ENCODE assay signal across 1 cellular context in the genomic region with DNA sequence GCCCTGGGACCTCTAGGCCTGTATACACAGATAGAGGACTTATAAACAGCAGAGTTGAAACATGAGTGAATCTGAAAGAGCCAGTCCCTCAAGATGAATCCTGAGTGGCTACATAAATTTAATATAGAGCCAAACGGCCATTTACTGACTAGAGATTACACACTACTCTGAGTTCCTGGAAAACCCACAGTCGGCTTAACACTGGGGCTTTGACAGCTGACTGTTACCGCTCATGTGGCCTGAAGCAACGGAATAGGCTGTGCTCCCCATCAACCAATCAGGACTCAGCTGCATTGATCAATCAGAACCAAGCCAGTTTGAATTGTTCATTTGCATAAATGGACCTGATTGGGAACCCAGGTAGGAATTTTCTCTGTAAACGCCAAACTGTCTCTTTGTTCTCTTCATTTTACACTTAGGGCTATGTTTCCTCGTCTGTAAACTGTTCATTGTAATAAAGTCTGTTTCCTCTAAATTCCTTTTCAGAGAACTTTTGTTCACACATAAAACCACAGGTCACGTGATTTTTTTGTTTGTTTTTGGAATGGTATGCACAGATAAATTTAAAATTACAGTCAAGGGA.
TF ChIP-seq lines count a peak whose summit lies in the region.

No MANE protein-coding gene starts in this region.

TF ChIP-seq in K562, 482 proteins besides CTCF, POLR2A, EP300 and RAD21 (continued from another document and continues in another):
- TF ChIP-seq, protein P1, sequence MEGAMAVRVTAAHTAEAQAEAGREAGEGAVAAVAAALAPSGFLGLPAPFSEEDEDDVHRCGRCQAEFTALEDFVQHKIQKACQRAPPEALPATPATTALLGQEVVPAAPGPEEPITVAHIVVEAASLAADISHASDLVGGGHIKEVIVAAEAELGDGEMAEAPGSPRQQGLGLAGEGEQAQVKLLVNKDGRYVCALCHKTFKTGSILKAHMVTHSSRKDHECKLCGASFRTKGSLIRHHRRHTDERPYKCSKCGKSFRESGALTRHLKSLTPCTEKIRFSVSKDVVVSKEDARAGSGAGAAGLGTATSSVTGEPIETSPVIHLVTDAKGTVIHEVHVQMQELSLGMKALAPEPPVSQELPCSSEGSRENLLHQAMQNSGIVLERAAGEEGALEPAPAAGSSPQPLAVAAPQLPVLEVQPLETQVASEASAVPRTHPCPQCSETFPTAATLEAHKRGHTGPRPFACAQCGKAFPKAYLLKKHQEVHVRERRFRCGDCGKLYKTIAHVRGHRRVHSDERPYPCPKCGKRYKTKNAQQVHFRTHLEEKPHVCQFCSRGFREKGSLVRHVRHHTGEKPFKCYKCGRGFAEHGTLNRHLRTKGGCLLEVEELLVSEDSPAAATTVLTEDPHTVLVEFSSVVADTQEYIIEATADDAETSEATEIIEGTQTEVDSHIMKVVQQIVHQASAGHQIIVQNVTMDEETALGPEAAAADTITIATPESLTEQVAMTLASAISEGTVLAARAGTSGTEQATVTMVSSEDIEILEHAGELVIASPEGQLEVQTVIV (CRISPR knock-in tag; IDR thresholded peaks at IDR 0.05; ENCODE audit: borderline replicate concordance), result no peak
- TF ChIP-seq CREB1 (IDR thresholded peaks at IDR 0.05), result no peak; the same call in 1 of the 2 replicates
- no peak for TF ChIP-seq CREB1 (CRISPR knock-in tag; IDR thresholded peaks at IDR 0.05)
- no peak for TF ChIP-seq ZNF174 (CRISPR knock-in tag; IDR thresholded peaks at IDR 0.05)
- no peak for TF ChIP-seq XRCC4 (IDR thresholded peaks at IDR 0.05; ENCODE audit: extremely low read depth, insufficient read depth, insufficient read length)
- 0 out of 2 replicates have a peak, but pooled peaks have one; percentile 57 for TF ChIP-seq ZNF583 (CRISPR knock-in tag; IDR thresholded peaks at IDR 0.05)
- TF ChIP-seq THRAP3 (IDR thresholded peaks at IDR 0.05; ENCODE audit: borderline replicate concordance), result no peak
- TF ChIP-seq ZKSCAN8 (CRISPR knock-in tag; IDR thresholded peaks at IDR 0.05), result no peak
- TF ChIP-seq CHD4 (IDR thresholded peaks at IDR 0.05; ENCODE audit: insufficient read depth, insufficient replicate concordance, low read depth, low read length, poor library complexity, severe bottlenecking), result no peak
- TF ChIP-seq, protein P2, sequence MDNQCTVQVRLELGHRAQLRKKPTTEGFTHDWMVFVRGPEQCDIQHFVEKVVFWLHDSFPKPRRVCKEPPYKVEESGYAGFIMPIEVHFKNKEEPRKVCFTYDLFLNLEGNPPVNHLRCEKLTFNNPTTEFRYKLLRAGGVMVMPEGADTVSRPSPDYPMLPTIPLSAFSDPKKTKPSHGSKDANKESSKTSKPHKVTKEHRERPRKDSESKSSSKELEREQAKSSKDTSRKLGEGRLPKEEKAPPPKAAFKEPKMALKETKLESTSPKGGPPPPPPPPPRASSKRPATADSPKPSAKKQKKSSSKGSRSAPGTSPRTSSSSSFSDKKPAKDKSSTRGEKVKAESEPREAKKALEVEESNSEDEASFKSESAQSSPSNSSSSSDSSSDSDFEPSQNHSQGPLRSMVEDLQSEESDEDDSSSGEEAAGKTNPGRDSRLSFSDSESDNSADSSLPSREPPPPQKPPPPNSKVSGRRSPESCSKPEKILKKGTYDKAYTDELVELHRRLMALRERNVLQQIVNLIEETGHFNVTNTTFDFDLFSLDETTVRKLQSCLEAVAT (IDR thresholded peaks at IDR 0.05), result no peak
- no peak for TF ChIP-seq KAT7 (CRISPR knock-in tag; IDR thresholded peaks at IDR 0.05; ENCODE audit: borderline replicate concordance)
- no peak for TF ChIP-seq TFAM (CRISPR knock-in tag; conservative IDR thresholded peaks at IDR 0.05)
- no peak for TF ChIP-seq ZNF121 (CRISPR knock-in tag; conservative IDR thresholded peaks at IDR 0.05)
- no peak for TF ChIP-seq TAF1 (IDR thresholded peaks at IDR 0.05; ENCODE audit: control insufficient read depth, extremely low read depth, insufficient read depth, low read length, severe bottlenecking)
- no peak for TF ChIP-seq RB1 (IDR thresholded peaks at IDR 0.05; ENCODE audit: low read depth)
- no peak for TF ChIP-seq ZNF764 (CRISPR knock-in tag; IDR thresholded peaks at IDR 0.05; ENCODE audit: low read depth)
- no peak for TF ChIP-seq ZBTB8A (IDR thresholded peaks at IDR 0.05; ENCODE audit: partially characterized antibody)
- no peak for TF ChIP-seq SRSF1 (IDR thresholded peaks at IDR 0.05; ENCODE audit: low read depth, low read length)
- TF ChIP-seq GATA2 (CRISPR knock-in tag; IDR thresholded peaks at IDR 0.05), result no peak
- TF ChIP-seq ZBTB2 (IDR thresholded peaks at IDR 0.05), result no peak
- TF ChIP-seq MGA (IDR thresholded peaks at IDR 0.05), result peak; percentile 69
- TF ChIP-seq, protein P3, sequence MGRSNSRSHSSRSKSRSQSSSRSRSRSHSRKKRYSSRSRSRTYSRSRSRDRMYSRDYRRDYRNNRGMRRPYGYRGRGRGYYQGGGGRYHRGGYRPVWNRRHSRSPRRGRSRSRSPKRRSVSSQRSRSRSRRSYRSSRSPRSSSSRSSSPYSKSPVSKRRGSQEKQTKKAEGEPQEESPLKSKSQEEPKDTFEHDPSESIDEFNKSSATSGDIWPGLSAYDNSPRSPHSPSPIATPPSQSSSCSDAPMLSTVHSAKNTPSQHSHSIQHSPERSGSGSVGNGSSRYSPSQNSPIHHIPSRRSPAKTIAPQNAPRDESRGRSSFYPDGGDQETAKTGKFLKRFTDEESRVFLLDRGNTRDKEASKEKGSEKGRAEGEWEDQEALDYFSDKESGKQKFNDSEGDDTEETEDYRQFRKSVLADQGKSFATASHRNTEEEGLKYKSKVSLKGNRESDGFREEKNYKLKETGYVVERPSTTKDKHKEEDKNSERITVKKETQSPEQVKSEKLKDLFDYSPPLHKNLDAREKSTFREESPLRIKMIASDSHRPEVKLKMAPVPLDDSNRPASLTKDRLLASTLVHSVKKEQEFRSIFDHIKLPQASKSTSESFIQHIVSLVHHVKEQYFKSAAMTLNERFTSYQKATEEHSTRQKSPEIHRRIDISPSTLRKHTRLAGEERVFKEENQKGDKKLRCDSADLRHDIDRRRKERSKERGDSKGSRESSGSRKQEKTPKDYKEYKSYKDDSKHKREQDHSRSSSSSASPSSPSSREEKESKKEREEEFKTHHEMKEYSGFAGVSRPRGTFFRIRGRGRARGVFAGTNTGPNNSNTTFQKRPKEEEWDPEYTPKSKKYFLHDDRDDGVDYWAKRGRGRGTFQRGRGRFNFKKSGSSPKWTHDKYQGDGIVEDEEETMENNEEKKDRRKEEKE (IDR thresholded peaks at IDR 0.05; ENCODE audit: borderline replicate concordance in 1 of 2, control insufficient read depth in 1 of 2, low read depth in 2 of 2, low read length in 1 of 2), result no peak
- no peak for TF ChIP-seq DLX4 (CRISPR knock-in tag; IDR thresholded peaks at IDR 0.05)
- TF ChIP-seq EHMT2 (IDR thresholded peaks at IDR 0.05), result no peak
- TF ChIP-seq, protein P4, sequence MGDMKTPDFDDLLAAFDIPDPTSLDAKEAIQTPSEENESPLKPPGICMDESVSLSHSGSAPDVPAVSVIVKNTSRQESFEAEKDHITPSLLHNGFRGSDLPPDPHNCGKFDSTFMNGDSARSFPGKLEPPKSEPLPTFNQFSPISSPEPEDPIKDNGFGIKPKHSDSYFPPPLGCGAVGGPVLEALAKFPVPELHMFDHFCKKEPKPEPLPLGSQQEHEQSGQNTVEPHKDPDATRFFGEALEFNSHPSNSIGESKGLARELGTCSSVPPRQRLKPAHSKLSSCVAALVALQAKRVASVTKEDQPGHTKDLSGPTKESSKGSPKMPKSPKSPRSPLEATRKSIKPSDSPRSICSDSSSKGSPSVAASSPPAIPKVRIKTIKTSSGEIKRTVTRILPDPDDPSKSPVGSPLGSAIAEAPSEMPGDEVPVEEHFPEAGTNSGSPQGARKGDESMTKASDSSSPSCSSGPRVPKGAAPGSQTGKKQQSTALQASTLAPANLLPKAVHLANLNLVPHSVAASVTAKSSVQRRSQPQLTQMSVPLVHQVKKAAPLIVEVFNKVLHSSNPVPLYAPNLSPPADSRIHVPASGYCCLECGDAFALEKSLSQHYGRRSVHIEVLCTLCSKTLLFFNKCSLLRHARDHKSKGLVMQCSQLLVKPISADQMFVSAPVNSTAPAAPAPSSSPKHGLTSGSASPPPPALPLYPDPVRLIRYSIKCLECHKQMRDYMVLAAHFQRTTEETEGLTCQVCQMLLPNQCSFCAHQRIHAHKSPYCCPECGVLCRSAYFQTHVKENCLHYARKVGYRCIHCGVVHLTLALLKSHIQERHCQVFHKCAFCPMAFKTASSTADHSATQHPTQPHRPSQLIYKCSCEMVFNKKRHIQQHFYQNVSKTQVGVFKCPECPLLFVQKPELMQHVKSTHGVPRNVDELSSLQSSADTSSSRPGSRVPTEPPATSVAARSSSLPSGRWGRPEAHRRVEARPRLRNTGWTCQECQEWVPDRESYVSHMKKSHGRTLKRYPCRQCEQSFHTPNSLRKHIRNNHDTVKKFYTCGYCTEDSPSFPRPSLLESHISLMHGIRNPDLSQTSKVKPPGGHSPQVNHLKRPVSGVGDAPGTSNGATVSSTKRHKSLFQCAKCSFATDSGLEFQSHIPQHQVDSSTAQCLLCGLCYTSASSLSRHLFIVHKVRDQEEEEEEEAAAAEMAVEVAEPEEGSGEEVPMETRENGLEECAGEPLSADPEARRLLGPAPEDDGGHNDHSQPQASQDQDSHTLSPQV (IDR thresholded peaks at IDR 0.05), result peak; percentile 80
- no peak for TF ChIP-seq ZNF197 (CRISPR knock-in tag; IDR thresholded peaks at IDR 0.05; ENCODE audit: low read depth)
